In the genomic region with DNA sequence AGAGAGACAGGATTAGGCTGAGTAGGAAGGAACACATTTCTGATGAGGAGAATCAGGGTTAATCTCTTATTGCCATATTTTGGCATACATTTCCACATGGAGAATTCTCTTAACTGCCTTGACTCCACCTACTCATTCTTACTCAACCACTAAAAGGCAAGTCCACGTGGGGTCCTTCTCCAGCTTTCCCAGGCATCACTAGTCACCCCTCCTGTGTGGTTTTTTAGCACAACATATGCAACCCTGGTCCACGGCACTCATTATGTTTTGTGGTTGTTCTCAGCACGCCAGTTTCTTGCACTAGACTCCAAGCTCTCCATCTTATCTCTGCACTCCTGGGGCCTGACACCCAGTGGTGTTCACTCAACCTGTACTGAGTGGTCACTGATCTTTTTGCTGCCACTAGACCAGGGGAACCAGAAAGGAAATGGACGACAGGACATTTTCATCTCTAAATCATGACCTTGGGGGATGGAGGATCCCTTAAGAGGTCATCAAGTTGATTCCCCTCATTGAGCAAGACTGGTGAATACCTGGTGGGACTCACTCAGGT, we compare ENCODE assay signal across 18 cellular contexts. TPM values are rescaled to one million over a fixed set of nuclear protein-coding genes. Genes with fewer than 3 reads are reported as not detected.
DNase-seq lines count a peak whose midpoint lies in the region; ATAC-seq and TF ChIP-seq lines count a peak whose summit lies in the region.
"Had no signal": no experiment of that assay in that cellular context is flagged by ENCODE, and none has a peak within 500 bp of the region (broad histone marks: within the 10 kb centered on the region; RNA-seq: fewer than 3 reads in every experiment).

No MANE protein-coding gene starts in this region.

- H3K36me3 ChIP-seq in CD8-positive, alpha-beta T cell (ENCODE audit: insufficient read depth, low read length), result no peaks in the 10 kb centered on the region
- H3K36me3 ChIP-seq: lower lobe of right lung had no signal

- CTCF ChIA-PET in CD8-positive, alpha-beta T cell (lab: Charles Lee), result interaction anchor here (1.8 to 2.4 kb wide), 2 partner anchors 25 to 48 kb away, joined by 7 to 11 read pairs; no protein-coding TSS in a partner anchor
- CTCF ChIA-PET in Calu3 (lab: Charles Lee), result interaction anchor here (0.6 kb wide), 1 partner anchor 1806 kb away, joined by 3 read pairs; no protein-coding TSS in a partner anchor

- intact Hi-C loops in CD8-positive, alpha-beta T cell (cut with DNase I, micrococcal nuclease), result loop anchor here in 1 of 2 experiments (5.0 kb wide), 1 partner anchor 143 kb away; the partner anchor contains the start of gene RPL37A
- intact Hi-C loops in Calu3 (cut with micrococcal nuclease; ENCODE audit: unreplicated experiment), result no loop called here

- ATAC-seq in CD8-positive, alpha-beta T cell, result no peak
- ATAC-seq in activated T-helper 17 cell treated with anti-CD3 and anti-CD28 coated beads, Interleukin-2, amount 50 U/mL, for 72 hours (replicated peaks), result peak; percentile 7
- ATAC-seq in GM21447 (IDR thresholded peaks at IDR 0.05; ENCODE audit: unreplicated experiment) (no peak), GM21723 (IDR thresholded peaks at IDR 0.05; ENCODE audit: unreplicated experiment) (no peak)
- no peak for ATAC-seq in stimulated activated naive CD8-positive, alpha-beta T cell treated with anti-CD3 and anti-CD28 coated beads, Interleukin-15, Interleukin-2, amounts not matched to agents 100 U/mL and 50 U/mL, for 24 hours
- ATAC-seq: lower lobe of right lung had no signal

- peak overlapping the region; percentile 85 for H3K27ac Mint-ChIP-seq in CD8-positive, alpha-beta T cell
- no peak overlapping the region for H3K27ac Mint-ChIP-seq in activated T-helper 17 cell treated with anti-CD3 and anti-CD28 coated beads, Interleukin-2, amount 50 U/mL, for 72 hours
- no peak overlapping the region for H3K27ac Mint-ChIP-seq in Calu3 (ENCODE audit: unreplicated experiment)
- H3K27ac Mint-ChIP-seq: dendritic cell treated with granulocyte-macrophage colony-stimulating factor and Interleukin-4, amounts not matched to agents 40 ng/mL and 50 ng/mL, for 4 days; type B pancreatic cell had no signal

- peaks cover 56% of the 10 kb centered on the region for H3K4me1 Mint-ChIP-seq in CD8-positive, alpha-beta T cell (ENCODE audit: low read depth)
- H3K4me1 Mint-ChIP-seq in activated T-helper 17 cell treated with anti-CD3 and anti-CD28 coated beads, Interleukin-2, amount 50 U/mL, for 72 hours, result peaks cover 44% of the 10 kb centered on the region
- H3K4me1 Mint-ChIP-seq in Calu3 (ENCODE audit: low read depth, unreplicated experiment), result no peaks in the 10 kb centered on the region

- no peak overlapping the region for H3K27ac ChIP-seq in CD8-positive, alpha-beta T cell (ENCODE audit: low read depth, low read length)
- H3K27ac ChIP-seq: hepatocyte, lower lobe of right lung had no signal

- TF ChIP-seq CTCF in AG10803 (conservative IDR thresholded peaks at IDR 0.05; ENCODE audit: low read length) (no peak), Calu3 (IDR thresholded peaks at IDR 0.05; ENCODE audit: unreplicated experiment) (no peak)
- TF ChIP-seq CTCF in CD8-positive, alpha-beta T cell (IDR thresholded peaks at IDR 0.05), result no peak

- POLR2A ChIA-PET in CD8-positive, alpha-beta T cell (lab: Charles Lee), result interaction anchor here (0.7 kb wide), 1 partner anchor 9 kb away, joined by 4 read pairs; no protein-coding TSS in a partner anchor

- H3K27me3 ChIP-seq in CD8-positive, alpha-beta T cell (ENCODE audit: insufficient read depth, low read length), result no peaks in the 10 kb centered on the region

- H3K9me3 Mint-ChIP-seq in CD8-positive, alpha-beta T cell, result no peaks in the 10 kb centered on the region
- H3K9me3 Mint-ChIP-seq in activated T-helper 17 cell treated with anti-CD3 and anti-CD28 coated beads, Interleukin-2, amount 50 U/mL, for 72 hours, result no peaks in the 10 kb centered on the region
- H3K9me3 Mint-ChIP-seq in Calu3 (ENCODE audit: low read depth, unreplicated experiment), result no peaks in the 10 kb centered on the region
- H3K9me3 Mint-ChIP-seq: activated T-cell treated with anti-CD3 and anti-CD28 coated beads, Interleukin-2, amount 50 U/mL, for 24 hours; dendritic cell treated with granulocyte-macrophage colony-stimulating factor and Interleukin-4, amounts not matched to agents 40 ng/mL and 50 ng/mL, for 4 days; type B pancreatic cell had no signal

- H3K4me3 Mint-ChIP-seq in CD8-positive, alpha-beta T cell, result peak overlapping the region; percentile 13
- peak overlapping the region; percentile 10 for H3K4me3 Mint-ChIP-seq in activated T-helper 17 cell treated with anti-CD3 and anti-CD28 coated beads, Interleukin-2, amount 50 U/mL, for 72 hours
- H3K4me3 Mint-ChIP-seq in Calu3 (ENCODE audit: low read depth, unreplicated experiment), result no peak overlapping the region
- H3K4me3 Mint-ChIP-seq: activated T-cell treated with anti-CD3 and anti-CD28 coated beads, Interleukin-2, amount 50 U/mL, for 24 hours; dendritic cell treated with granulocyte-macrophage colony-stimulating factor and Interleukin-4, amounts not matched to agents 40 ng/mL and 50 ng/mL, for 4 days; type B pancreatic cell had no signal

- H3K27me3 Mint-ChIP-seq in CD8-positive, alpha-beta T cell (ENCODE audit: low read depth), result no peaks in the 10 kb centered on the region
- H3K27me3 Mint-ChIP-seq in activated T-helper 17 cell treated with anti-CD3 and anti-CD28 coated beads, Interleukin-2, amount 50 U/mL, for 72 hours, result no peaks in the 10 kb centered on the region
- peaks cover 85% of the 10 kb centered on the region for H3K27me3 Mint-ChIP-seq in Calu3 (ENCODE audit: unreplicated experiment)
- H3K27me3 Mint-ChIP-seq: activated T-cell treated with anti-CD3 and anti-CD28 coated beads, Interleukin-2, amount 50 U/mL, for 24 hours had no signal

- peaks cover 58% of the 10 kb centered on the region for H3K4me1 ChIP-seq in CD8-positive, alpha-beta T cell (ENCODE audit: insufficient read depth, low read length)
- H3K4me1 ChIP-seq: lower lobe of right lung had no signal

- H3K4me3 ChIP-seq in AG10803 (ENCODE audit: low read length), result no peak overlapping the region
- no peak overlapping the region for H3K4me3 ChIP-seq in CD8-positive, alpha-beta T cell (ENCODE audit: low read depth, low read length)
- H3K4me3 ChIP-seq: hepatocyte, lower lobe of right lung had no signal

- BruUV-seq in Calu3 (replicated peaks; lab: Mats Ljungman, UMichigan), result no TSS peak

- no peaks in the 10 kb centered on the region for H3K36me3 Mint-ChIP-seq in CD8-positive, alpha-beta T cell
- H3K36me3 Mint-ChIP-seq in activated T-helper 17 cell treated with anti-CD3 and anti-CD28 coated beads, Interleukin-2, amount 50 U/mL, for 72 hours (ENCODE audit: low read depth), result no peaks in the 10 kb centered on the region
- H3K36me3 Mint-ChIP-seq in Calu3 (ENCODE audit: insufficient read depth, unreplicated experiment), result no peaks in the 10 kb centered on the region
- H3K36me3 Mint-ChIP-seq: type B pancreatic cell had no signal

- H3K9me3 ChIP-seq in CD8-positive, alpha-beta T cell (ENCODE audit: low read length), result no peaks in the 10 kb centered on the region
- H3K9me3 ChIP-seq: lower lobe of right lung had no signal

- DNase-seq in AG10803 (ENCODE audit: low read depth) (peak; percentile 60), glomerular visceral epithelial cell (ENCODE audit: extremely low spot score) (peak; percentile 75), Calu3 (no peak)
- no peak for DNase-seq in CD8-positive, alpha-beta T cell
- no peak for DNase-seq in stimulated activated naive CD8-positive, alpha-beta T cell treated with anti-CD3 and anti-CD28 coated beads, Interleukin-15, Interleukin-2, amounts not matched to agents 100 U/mL and 50 U/mL, for 24 hours
- DNase-seq: activated CD4-positive, alpha-beta T cell treated with anti-CD3 and anti-CD28 coated beads, Interleukin-2, amount 50 U/mL, for 4 hours; activated T-cell treated with anti-CD3 and anti-CD28 coated beads, Interleukin-2, amount 50 U/mL, for 24 hours; HCEC 1CT; lower lobe of right lung; NCI-H526; SHP77; stimulated activated CD4-positive, alpha-beta T cell treated with anti-CD3 and anti-CD28 coated beads, Interleukin-4, amount 100 ng/mL, for 4 hours had no signal

RNA-seq across cellular contexts. Expression of gene MARCHF4, which starts 18.0 kb away (rescaled TPM):
- total RNA-seq in CD8-positive, alpha-beta T cell, result not detected
- not detected for total RNA-seq in activated T-helper 17 cell treated with anti-CD3 and anti-CD28 coated beads, Interleukin-2, amount 50 U/mL, for 72 hours
- total RNA-seq in Calu3 (2022), result 0.37 and 0.54 TPM in 2 replicates

RNA-seq across cellular contexts. Expression of gene SMARCAL1, which starts 58.0 kb away (rescaled TPM):
- 1 to 10 TPM; 4.6 to 5.3 TPM for total RNA-seq in CD8-positive, alpha-beta T cell
- total RNA-seq in activated T-helper 17 cell treated with anti-CD3 and anti-CD28 coated beads, Interleukin-2, amount 50 U/mL, for 72 hours, result 10 to 100 TPM; 26.1 to 27.3 TPM
- total RNA-seq in Calu3 (2022), result 24.6 and 25.4 TPM in 2 replicates

Comparison
In these comparisons a context has a peak if more than half of its experiments do, and no peak if none do; other contexts are left out.
1. DNase-seq: peak in AG10803 (single experiment) and glomerular visceral epithelial cell (single experiment); none in CD8-positive, alpha-beta T cell (0 of 7), Calu3 (single experiment) and stimulated activated naive CD8-positive, alpha-beta T cell treated with anti-CD3 and anti-CD28 coated beads, Interleukin-15, Interleukin-2, amounts not matched to agents 100 U/mL and 50 U/mL, for 24 hours (single experiment).